ENCODE assay signal across 8 cellular contexts in the genomic region with DNA sequence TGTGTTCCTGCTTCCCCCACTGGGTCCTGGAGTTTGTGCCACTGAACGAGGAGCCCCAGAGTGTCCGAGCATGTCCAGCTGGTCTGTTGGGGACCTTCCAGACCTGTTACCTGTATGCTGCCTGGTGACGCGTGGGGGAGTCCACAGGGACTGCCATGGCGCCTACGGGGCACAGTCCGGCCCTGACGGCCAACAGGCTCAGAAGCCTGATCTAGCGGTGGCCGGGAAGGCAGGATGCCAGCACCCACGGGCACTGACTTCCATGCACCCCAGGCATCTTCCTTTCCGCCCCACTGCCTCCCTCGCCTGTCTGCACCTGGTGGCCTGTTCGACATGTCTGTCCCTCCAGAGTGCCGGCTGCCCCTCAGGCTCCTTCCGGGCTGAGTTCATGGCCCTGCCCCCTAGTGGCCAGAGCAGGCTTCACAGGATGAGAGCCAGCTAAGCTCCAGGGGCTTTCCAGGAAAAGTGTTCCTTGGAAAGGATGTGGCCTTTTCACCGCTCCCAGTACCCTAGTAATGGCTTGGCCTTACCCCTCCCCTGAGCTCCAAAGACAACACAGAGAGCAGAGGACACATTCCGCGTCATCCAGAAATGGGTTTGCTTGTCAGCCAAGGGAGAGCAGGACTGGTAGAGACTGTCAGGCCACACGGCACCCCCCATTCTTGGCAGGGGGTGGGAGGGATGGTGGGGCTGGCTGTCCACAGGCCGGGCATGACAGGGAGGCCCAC. TPM values are rescaled to one million over a fixed set of nuclear protein-coding genes. Genes with fewer than 3 reads are reported as not detected.
DNase-seq lines count a peak whose midpoint lies in the region; ATAC-seq and TF ChIP-seq lines count a peak whose summit lies in the region.

No MANE protein-coding gene starts in this region.

- in situ Hi-C loops in HAP-1 (cut with MboI; ENCODE audit: low sequenced_read_pairs): no loop called here

- H3K4me3 ChIP-seq in HAP-1 (no peak overlapping the region), SJSA1 (no peak overlapping the region), spleen (no peak overlapping the region)

- TF ChIP-seq CTCF in AG09319 (IDR thresholded peaks at IDR 0.05; ENCODE audit: low read depth, low read length) (peak; percentile 79), spleen (IDR thresholded peaks at IDR 0.05 in 8 of 11, conservative IDR thresholded peaks at IDR 0.05 in 3 of 11) (peak; percentile 48 to 92 (median 77))

- whole genome bisulfite sequencing in spleen, 5 donors: 61 to 74% (median 66%) methylated on average over 17 to 21 of the region's 21 CpGs

- ATAC-seq in left ventricle myocardium superior: peak; percentile 64

- intact Hi-C loops in left ventricle myocardium superior (cut with micrococcal nuclease): no loop called here
- intact Hi-C loops in spleen (cut with DNase I; ENCODE audit: low total_unique reads): no loop called here

- no peak for TF ChIP-seq POLR2A in spleen (IDR thresholded peaks at IDR 0.05)

- H3K27ac Mint-ChIP-seq in activated naive CD8-positive, alpha-beta T cell treated with anti-CD3 and anti-CD28 coated beads for 36 hours: no peak overlapping the region

- H3K27me3 Mint-ChIP-seq in activated naive CD8-positive, alpha-beta T cell treated with anti-CD3 and anti-CD28 coated beads for 36 hours: no peaks in the 10 kb centered on the region

- H3K36me3 ChIP-seq in HAP-1 (replicated peaks): no peaks in the 10 kb centered on the region
- no peaks in the 10 kb centered on the region for H3K36me3 ChIP-seq in SJSA1
- H3K36me3 ChIP-seq in spleen: no peaks in the 10 kb centered on the region

- H3K27ac ChIP-seq in SJSA1 (no peak overlapping the region), spleen (peak overlapping the region in 6 of 8 donors; percentile 11 to 56 (median 26))

- no peaks in the 10 kb centered on the region for H3K9me3 Mint-ChIP-seq in activated naive CD8-positive, alpha-beta T cell treated with anti-CD3 and anti-CD28 coated beads for 36 hours

- no peaks in the 10 kb centered on the region for H3K9me3 ChIP-seq in HAP-1
- H3K9me3 ChIP-seq in SJSA1 (replicated peaks): no peaks in the 10 kb centered on the region
- no peaks in the 10 kb centered on the region for H3K9me3 ChIP-seq in spleen

- H3K27me3 ChIP-seq in HAP-1 (ENCODE audit: low read depth) (no peaks in the 10 kb centered on the region), SJSA1 (replicated peaks) (no peaks in the 10 kb centered on the region), spleen (replicated peaks in 1 of 7) (no peaks in the 10 kb centered on the region)

- no peak overlapping the region for H3K4me3 Mint-ChIP-seq in activated naive CD8-positive, alpha-beta T cell treated with anti-CD3 and anti-CD28 coated beads for 36 hours

- no peaks in the 10 kb centered on the region for H3K36me3 Mint-ChIP-seq in activated naive CD8-positive, alpha-beta T cell treated with anti-CD3 and anti-CD28 coated beads for 36 hours

- H3K4me1 ChIP-seq in HAP-1: peaks cover 11% of the 10 kb centered on the region
- peaks cover 4% of the 10 kb centered on the region for H3K4me1 ChIP-seq in SJSA1 (replicated peaks)
- peaks cover 0 to 25% (median 15%) of the 10 kb centered on the region in 6 donors for H3K4me1 ChIP-seq in spleen

- peaks cover 6% of the 10 kb centered on the region for H3K4me1 Mint-ChIP-seq in activated naive CD8-positive, alpha-beta T cell treated with anti-CD3 and anti-CD28 coated beads for 36 hours

- no peak for DNase-seq in AG09319 (ENCODE audit: extremely low read depth, low read depth)
- peak; percentile 15 to 88 for DNase-seq in HAP-1 (ENCODE audit: low spot score in 2 of 2)
- peak; percentile 52 to 70 for DNase-seq in SJSA1 (ENCODE audit: low read depth in 1 of 2, low spot score in 2 of 2)
- DNase-seq in activated naive CD8-positive, alpha-beta T cell treated with anti-CD3 and anti-CD28 coated beads for 36 hours: peak; percentile 67
- peak; percentile 73 for DNase-seq in left ventricle myocardium superior
- DNase-seq in spleen: peak; percentile 90
- no peak for DNase-seq in GM19240 (ENCODE audit: insufficient read length, low spot score)
- no peak for DNase-seq in epidermal melanocyte (ENCODE audit: insufficient read length, low spot score)

RNA-seq across cellular contexts. Expression of gene NGRN, which starts 35.7 kb away (rescaled TPM):
- total RNA-seq in SJSA1 (2014; rRNA removed; shearing (Covaris generic)): 138 and 157 TPM in 2 replicates
- total RNA-seq in activated naive CD8-positive, alpha-beta T cell treated with anti-CD3 and anti-CD28 coated beads for 36 hours: 10 to 100 TPM; 24.3 TPM
- total RNA-seq in left ventricle myocardium superior (117 TPM), spleen (10 to 100 TPM; 45.3 to 52.6 (median 46.8) TPM)
- polyA plus RNA-seq in spleen: 10 to 100 TPM; 27.2 to 53.2 (median 38.0) TPM

RNA-seq across cellular contexts. Expression of gene ZNF774, which starts 50.9 kb away (rescaled TPM):
- total RNA-seq in SJSA1 (2014; rRNA removed; shearing (Covaris generic)): 0.66 and 4.1 TPM in 2 replicates
- total RNA-seq in activated naive CD8-positive, alpha-beta T cell treated with anti-CD3 and anti-CD28 coated beads for 36 hours: 1 to 10 TPM in 1 of 2 experiments, under 1 TPM in 1; 0.82 to 1.9 TPM
- total RNA-seq in left ventricle myocardium superior: 4.9 TPM
- 1 to 10 TPM in 6 of 7 donors, under 1 TPM in 1; 0.77 to 4.2 (median 1.8) TPM for total RNA-seq in spleen
- polyA plus RNA-seq in spleen: under 1 TPM; 0.17 to 0.29 (median 0.20) TPM

RNA-seq across cellular contexts. Expression of gene TTLL13, which starts 51.8 kb away (rescaled TPM):
- total RNA-seq in SJSA1 (2014; rRNA removed; shearing (Covaris generic)): not detected in 2 replicates
- under 1 TPM; 0.41 to 0.54 TPM for total RNA-seq in activated naive CD8-positive, alpha-beta T cell treated with anti-CD3 and anti-CD28 coated beads for 36 hours
- total RNA-seq in left ventricle myocardium superior: 0.20 TPM
- total RNA-seq in spleen: 1 to 10 TPM in 1 of 7 donors, under 1 TPM in 3, not detected in 3; 0.14 to 1.8 (median 0.35) TPM
- under 1 TPM; 0.03 to 0.17 (median 0.10) TPM for polyA plus RNA-seq in spleen

Comparison
In these comparisons a context has a peak if more than half of its experiments do, and no peak if none do; other contexts are left out.
1. DNase-seq: peak in HAP-1 (2 of 2), SJSA1 (2 of 2), activated naive CD8-positive, alpha-beta T cell treated with anti-CD3 and anti-CD28 coated beads for 36 hours (single experiment), left ventricle myocardium superior (single experiment) and spleen (single experiment); none in AG09319 (single experiment), GM19240 (single experiment) and epidermal melanocyte (single experiment).